Comparison of ENCODE assay signal across 18 cellular contexts in genomic region chr19:38455031-38455430, GRCh38. TPM values are rescaled to one million over a fixed set of nuclear protein-coding genes. Genes with fewer than 3 reads are reported as not detected.
DNase-seq lines count a peak whose midpoint lies in the region; ATAC-seq, FAIRE-seq and TF ChIP-seq lines count a peak whose summit lies in the region.
"Had no signal": no experiment of that assay in that cellular context is flagged by ENCODE, and none has a peak within 500 bp of the region (broad histone marks: within the 10 kb centered on the region; RNA-seq: fewer than 3 reads in every experiment).

No MANE protein-coding gene starts in this region.

- intact Hi-C loops in left lung (cut with DNase I) = no loop called here

- H3K36me3 ChIP-seq in left lung = no peaks in the 10 kb centered on the region
- H3K36me3 ChIP-seq: colonic mucosa, thyroid gland had no signal

- ATAC-seq in left lung = peak; percentile 35
- ATAC-seq in HG03520 (IDR thresholded peaks at IDR 0.05; ENCODE audit: unreplicated experiment) = no peak
- ATAC-seq in esophagus mucosa = no peak
- ATAC-seq in GM18858 (IDR thresholded peaks at IDR 0.05; ENCODE audit: unreplicated experiment) = no peak
- ATAC-seq: left cardiac atrium had no signal

- FAIRE-seq in H54 (lab: Jason Lieb, UNC) = no peak
- FAIRE-seq: frontal cortex had no signal

- no peak for TF ChIP-seq POLR2A in H54 (IDR thresholded peaks at IDR 0.05; ENCODE audit: low read depth, low read length)

- H3K9me3 ChIP-seq in left lung = no peaks in the 10 kb centered on the region
- H3K9me3 ChIP-seq: colonic mucosa, thyroid gland had no signal

- DNase-seq in ELR (ENCODE audit: low read depth) (peak; percentile 24), amniotic epithelial cell (ENCODE audit: low read depth) (peak; percentile 13), left lung (no peak), H54 (ENCODE audit: insufficient read length, low spot score) (no peak)
- peak; percentile 17 for DNase-seq in Jurkat, Clone E6-1 (ENCODE audit: low read depth, low spot score)
- DNase-seq: activated CD8-positive, alpha-beta memory T cell treated with anti-CD3 and anti-CD28 coated beads for 24 hours; activated naive CD4-positive, alpha-beta T cell treated with anti-CD3 and anti-CD28 coated beads for 36 hours; colonic mucosa; H7; left cardiac atrium; NCI-H1694 treated with DMSO at 0.1 percent for 48 hours; nucleus accumbens; thyroid gland had no signal

- H3K27me3 ChIP-seq in left lung = no peaks in the 10 kb centered on the region
- H3K27me3 ChIP-seq: colonic mucosa, thyroid gland had no signal

- no peaks in the 10 kb centered on the region for H3K4me1 ChIP-seq in left lung
- H3K4me1 ChIP-seq: colonic mucosa, thyroid gland had no signal

- TF ChIP-seq CTCF in left lung (IDR thresholded peaks at IDR 0.05) = no peak

- no peak overlapping the region for H3K4me3 ChIP-seq in Jurkat, Clone E6-1 (ENCODE audit: low read length)
- no peak overlapping the region for H3K4me3 ChIP-seq in left lung
- H3K4me3 ChIP-seq: colonic mucosa, thyroid gland had no signal

- H3K27ac ChIP-seq in left lung = no peak overlapping the region
- H3K27ac ChIP-seq: colonic mucosa, thyroid gland had no signal

RNA-seq across cellular contexts. Expression of gene RYR1, which starts 21.5 kb away (rescaled TPM):
- not detected for polyA plus RNA-seq in Jurkat, Clone E6-1 (2012; ENCODE audit: insufficient read depth, insufficient read length)
- total RNA-seq in left lung (1 to 10 TPM; 3.6 to 3.9 TPM), esophagus mucosa (6.4 TPM)
- total RNA-seq: HT1080 had no signal

RNA-seq across cellular contexts. Expression of gene RASGRP4, which starts 29.0 kb away (rescaled TPM):
- polyA plus RNA-seq in Jurkat, Clone E6-1 (2012; ENCODE audit: insufficient read depth, insufficient read length) = 0.96 TPM
- total RNA-seq in left lung = 10 to 100 TPM in 1 of 2 donors, 1 to 10 TPM in 1; 5.3 to 23.8 TPM
- total RNA-seq in esophagus mucosa = 0.24 TPM
- total RNA-seq: HT1080 had no signal

RNA-seq across cellular contexts. Expression of gene FAM98C, which starts 52.1 kb away (rescaled TPM):
- 42.8 TPM for polyA plus RNA-seq in Jurkat, Clone E6-1 (2012; ENCODE audit: insufficient read depth, insufficient read length)
- total RNA-seq in left lung (10 to 100 TPM; 13.8 to 17.3 TPM), esophagus mucosa (20.8 TPM)

Comparison
In these comparisons a context has a peak if more than half of its experiments do, and no peak if none do; other contexts are left out.
1. DNase-seq: peak in ELR (single experiment), Jurkat, Clone E6-1 (single experiment) and amniotic epithelial cell (single experiment); none in left lung (0 of 2) and H54 (single experiment).